ENCODE assay signal across 1 cellular context in genomic region chrX:18886344-18887161, GRCh38.
TF ChIP-seq lines count a peak whose summit lies in the region.

No MANE protein-coding gene starts in this region.

TF ChIP-seq in K562, 482 proteins besides CTCF, POLR2A, EP300 and RAD21 (continued from another document and continues in another):
- no peak for TF ChIP-seq RREB1 (CRISPR knock-in tag; IDR thresholded peaks at IDR 0.05)
- no peak for TF ChIP-seq NEUROD1 (IDR thresholded peaks at IDR 0.05; ENCODE audit: borderline replicate concordance, low read depth, low read length, partially characterized antibody)
- TF ChIP-seq MXD1 (CRISPR knock-in tag; IDR thresholded peaks at IDR 0.05; ENCODE audit: borderline replicate concordance, poor library complexity, severe bottlenecking), result no peak
- no peak for TF ChIP-seq JUND (IDR thresholded peaks at IDR 0.05; ENCODE audit: borderline replicate concordance, low read depth, low read length)
- TF ChIP-seq JUND (tag; IDR thresholded peaks at IDR 0.05; ENCODE audit: borderline replicate concordance, low read depth, low read length), result no peak
- 0 out of 2 replicates have a peak, but pooled peaks have one; percentile 29 for TF ChIP-seq MTA3 (IDR thresholded peaks at IDR 0.05; ENCODE audit: borderline replicate concordance)
- TF ChIP-seq ZNF830 (CRISPR knock-in tag; IDR thresholded peaks at IDR 0.05), result no peak
- TF ChIP-seq KLF13 (tag; IDR thresholded peaks at IDR 0.05; ENCODE audit: borderline replicate concordance, low read depth), result no peak
- no peak for TF ChIP-seq FOXJ3 (CRISPR knock-in tag; IDR thresholded peaks at IDR 0.05)
- TF ChIP-seq MAZ (CRISPR knock-in tag; conservative IDR thresholded peaks at IDR 0.05 in 1 of 2, IDR thresholded peaks at IDR 0.05 in 1 of 2), result no peak
- no peak for TF ChIP-seq SIRT6 (IDR thresholded peaks at IDR 0.05; ENCODE audit: low read depth, low read length)
- peak; percentile 28; the same call in 1 of the 2 replicates for TF ChIP-seq USF2 (CRISPR knock-in tag; IDR thresholded peaks at IDR 0.05)
- TF ChIP-seq VEZF1 (CRISPR knock-in tag; IDR thresholded peaks at IDR 0.05), result peak; percentile 26; the same call in 1 of the 2 replicates
- no peak for TF ChIP-seq POLR3A (IDR thresholded peaks at IDR 0.05; ENCODE audit: borderline replicate concordance, extremely low read depth, insufficient read depth, insufficient read length)
- TF ChIP-seq HDAC8 (tag; IDR thresholded peaks at IDR 0.05), result no peak
- TF ChIP-seq CREB5 (CRISPR knock-in tag; IDR thresholded peaks at IDR 0.05), result no peak
- no peak for TF ChIP-seq ZNF134 (CRISPR knock-in tag; conservative IDR thresholded peaks at IDR 0.05)
- TF ChIP-seq MTA1 (IDR thresholded peaks at IDR 0.05; ENCODE audit: borderline replicate concordance), result no peak
- TF ChIP-seq ZNF280B (CRISPR knock-in tag; IDR thresholded peaks at IDR 0.05), result no peak
- no peak for TF ChIP-seq ZNF124 (CRISPR knock-in tag; IDR thresholded peaks at IDR 0.05)
- TF ChIP-seq MEF2D (tag; conservative IDR thresholded peaks at IDR 0.05; ENCODE audit: low read depth), result no peak
- TF ChIP-seq ZNF274 (IDR thresholded peaks at IDR 0.05; ENCODE audit: borderline replicate concordance, low read depth, low read length), result no peak
- TF ChIP-seq TFAP4 (CRISPR knock-in tag; IDR thresholded peaks at IDR 0.05; ENCODE audit: borderline replicate concordance), result peak; percentile 74
- peak; percentile 67 for TF ChIP-seq L3MBTL2 (IDR thresholded peaks at IDR 0.05)
- TF ChIP-seq ARHGAP35 (IDR thresholded peaks at IDR 0.05; ENCODE audit: partially characterized antibody), result no peak
- TF ChIP-seq MLLT1 (IDR thresholded peaks at IDR 0.05), result no peak
- no peak for TF ChIP-seq HBP1 (CRISPR knock-in tag; IDR thresholded peaks at IDR 0.05)
- TF ChIP-seq ZBTB7A (IDR thresholded peaks at IDR 0.05; ENCODE audit: borderline replicate concordance, control insufficient read depth, low read depth, low read length), result no peak
- TF ChIP-seq USF1 (CRISPR knock-in tag; IDR thresholded peaks at IDR 0.05), result peak; percentile 51
- TF ChIP-seq TCFL5 (CRISPR knock-in tag; conservative IDR thresholded peaks at IDR 0.05), result no peak
- TF ChIP-seq ZBTB17 (CRISPR knock-in tag; IDR thresholded peaks at IDR 0.05), result no peak
- TF ChIP-seq MYNN (IDR thresholded peaks at IDR 0.05), result 0 out of 2 replicates have a peak, but pooled peaks have one; percentile 17
- TF ChIP-seq MYNN (CRISPR knock-in tag; IDR thresholded peaks at IDR 0.05), result no peak
- no peak for TF ChIP-seq SRF (CRISPR knock-in tag; IDR thresholded peaks at IDR 0.05)
- no peak for TF ChIP-seq ZHX1 (conservative IDR thresholded peaks at IDR 0.05; ENCODE audit: low read length)
- no peak for TF ChIP-seq TAF9B (IDR thresholded peaks at IDR 0.05; ENCODE audit: partially characterized antibody)
- no peak for TF ChIP-seq HDAC3 (IDR thresholded peaks at IDR 0.05; ENCODE audit: borderline replicate concordance, partially characterized antibody)
- TF ChIP-seq FOS (IDR thresholded peaks at IDR 0.05; ENCODE audit: extremely low read depth, insufficient read length), result no peak
- TF ChIP-seq FOXK1 (CRISPR knock-in tag; IDR thresholded peaks at IDR 0.05; ENCODE audit: borderline replicate concordance), result no peak
- no peak for TF ChIP-seq STAG1 (CRISPR knock-in tag; IDR thresholded peaks at IDR 0.05; ENCODE audit: borderline replicate concordance)
- no peak for TF ChIP-seq PCBP2 (IDR thresholded peaks at IDR 0.05; ENCODE audit: low read depth, low read length, poor library complexity, severe bottlenecking)
